In the genomic region with DNA sequence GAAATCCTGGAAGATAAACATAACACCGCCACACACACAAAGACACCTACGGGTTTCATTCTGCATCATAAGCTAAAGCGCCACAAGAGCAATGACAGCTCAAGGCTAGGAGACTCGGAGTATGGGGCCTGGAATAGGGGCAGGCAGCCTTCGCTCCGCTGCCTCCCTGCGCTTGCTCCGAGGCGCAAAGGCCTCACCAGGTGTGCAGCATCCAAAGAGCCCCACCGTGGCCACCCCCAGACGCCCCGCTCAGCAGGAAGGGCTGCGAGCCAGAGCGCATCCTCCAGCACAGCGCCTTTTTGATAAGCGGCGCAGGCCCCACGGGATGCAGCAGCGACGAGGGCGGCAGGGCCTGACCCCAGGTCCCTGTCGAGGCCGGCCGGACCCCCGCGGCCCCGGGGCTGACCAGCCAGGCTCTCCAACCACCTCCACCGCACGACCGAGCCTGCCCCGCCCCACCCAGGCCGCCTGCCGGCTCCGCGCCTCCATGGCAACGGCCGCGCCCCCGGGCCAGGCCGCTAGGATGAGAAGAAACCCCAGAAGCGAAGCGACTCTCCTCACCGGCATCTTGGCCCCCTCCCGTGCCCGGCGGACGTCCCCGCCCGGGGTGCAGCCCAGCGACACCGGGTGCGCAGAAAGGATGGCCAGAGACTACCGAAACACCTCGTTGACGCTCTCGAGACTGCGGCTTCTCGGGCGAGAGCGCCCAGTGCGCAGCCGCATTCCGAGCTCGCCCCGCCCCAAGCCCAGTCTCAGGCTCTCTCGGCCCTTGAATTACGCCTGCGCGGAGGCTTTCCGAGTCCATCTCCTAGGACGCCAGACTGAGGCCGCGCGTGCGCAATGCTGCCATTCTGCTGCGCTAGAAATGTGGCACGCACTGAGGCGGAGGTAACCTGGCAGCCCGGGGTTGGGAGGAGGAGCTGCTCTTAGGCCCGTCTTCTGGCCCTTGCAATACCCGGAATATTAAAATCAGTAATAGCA, we compare ENCODE assay signal across 1 cellular context.
TF ChIP-seq lines count a peak whose summit lies in the region.

A gene (minus strand): TSS at position 694 of the 981 bp plus-strand sequence. CDS start 127 bp downstream, at position 567.

TF ChIP-seq in K562, 482 proteins besides CTCF, POLR2A, EP300 and RAD21 (continued from another document and continues in another):
- TF ChIP-seq, protein P1, sequence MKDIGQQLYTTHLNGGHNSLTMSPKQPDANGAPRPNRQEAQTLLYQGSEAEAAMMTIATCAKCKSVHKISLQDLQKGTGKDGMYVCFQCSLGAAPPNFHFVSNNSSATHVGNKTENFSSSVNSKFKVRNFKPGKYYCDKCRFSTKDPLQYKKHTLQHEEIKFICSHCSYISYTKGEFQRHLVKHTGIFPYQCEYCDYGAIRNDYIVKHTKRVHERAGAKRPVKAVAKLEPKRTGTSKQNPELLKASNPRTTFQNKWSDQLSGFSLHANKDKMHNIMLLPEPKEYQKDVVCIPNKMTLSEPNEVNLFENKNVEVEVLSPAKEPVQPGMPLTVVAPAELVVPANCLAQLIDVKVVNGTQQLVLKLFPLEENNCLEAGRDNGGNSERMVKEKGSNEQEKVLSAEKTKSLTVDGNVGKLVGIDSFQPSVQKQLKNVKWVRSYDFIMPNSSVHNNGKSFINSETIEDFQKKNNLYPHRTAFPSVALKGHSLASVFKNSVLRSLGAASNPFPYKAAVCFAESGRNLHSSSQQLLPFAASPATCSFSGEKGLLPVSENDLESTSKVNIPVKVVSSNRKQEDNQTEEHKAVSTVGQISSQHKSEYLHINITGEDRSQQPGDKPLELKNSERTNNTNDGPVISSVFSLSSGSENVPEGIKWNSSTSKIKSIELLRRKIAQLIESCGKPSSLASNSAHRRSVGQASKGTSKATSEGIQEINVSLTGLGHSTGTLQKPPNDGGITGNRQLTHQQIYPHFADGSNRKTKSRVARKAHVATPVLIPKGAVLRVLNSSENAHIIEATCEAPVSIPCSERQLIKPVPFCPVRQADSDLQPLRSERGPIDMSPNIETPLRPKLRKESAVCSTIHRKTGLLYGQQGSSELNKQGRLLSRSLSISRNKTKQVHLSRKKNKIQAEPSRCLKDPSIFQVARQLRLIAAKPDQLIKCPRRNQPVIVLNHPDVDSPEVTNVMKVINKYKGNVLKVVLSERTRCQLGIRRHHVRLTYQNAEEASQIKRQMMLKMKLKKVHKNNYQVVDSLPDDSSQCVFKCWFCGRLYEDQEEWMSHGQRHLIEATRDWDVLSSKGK (CRISPR knock-in tag; IDR thresholded peaks at IDR 0.05) = no peak
- TF ChIP-seq ZNF583 (CRISPR knock-in tag; IDR thresholded peaks at IDR 0.05) = no peak
- no peak for TF ChIP-seq TCF3 (CRISPR knock-in tag; IDR thresholded peaks at IDR 0.05)
- TF ChIP-seq KDM5B (IDR thresholded peaks at IDR 0.05; ENCODE audit: insufficient replicate concordance, low read depth, low read length) = peak; percentile 32
- TF ChIP-seq HMGN3 (IDR thresholded peaks at IDR 0.05; ENCODE audit: borderline replicate concordance, extremely low read depth, insufficient read length, low read depth, low read length) = peak; percentile 70
- peak; percentile 36; the same call in 1 of the 2 replicates for TF ChIP-seq ZEB2 (IDR thresholded peaks at IDR 0.05)
- TF ChIP-seq BMI1 (IDR thresholded peaks at IDR 0.05; ENCODE audit: low read length) = no peak
- TF ChIP-seq HMG20A (CRISPR knock-in tag; conservative IDR thresholded peaks at IDR 0.05) = no peak
- no peak for TF ChIP-seq ATF1 (CRISPR knock-in tag; IDR thresholded peaks at IDR 0.05)
- no peak for TF ChIP-seq ATF1 (tag; IDR thresholded peaks at IDR 0.05)
- no peak for TF ChIP-seq ZNF316 (IDR thresholded peaks at IDR 0.05)
- TF ChIP-seq, protein P2, sequence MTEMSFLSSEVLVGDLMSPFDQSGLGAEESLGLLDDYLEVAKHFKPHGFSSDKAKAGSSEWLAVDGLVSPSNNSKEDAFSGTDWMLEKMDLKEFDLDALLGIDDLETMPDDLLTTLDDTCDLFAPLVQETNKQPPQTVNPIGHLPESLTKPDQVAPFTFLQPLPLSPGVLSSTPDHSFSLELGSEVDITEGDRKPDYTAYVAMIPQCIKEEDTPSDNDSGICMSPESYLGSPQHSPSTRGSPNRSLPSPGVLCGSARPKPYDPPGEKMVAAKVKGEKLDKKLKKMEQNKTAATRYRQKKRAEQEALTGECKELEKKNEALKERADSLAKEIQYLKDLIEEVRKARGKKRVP (CRISPR knock-in tag; IDR thresholded peaks at IDR 0.05) = no peak
- no peak for TF ChIP-seq SMARCB1 (IDR thresholded peaks at IDR 0.05; ENCODE audit: insufficient read length, low read depth)
- TF ChIP-seq ARID2 (IDR thresholded peaks at IDR 0.05) = no peak
- TF ChIP-seq PTRF (tag; IDR thresholded peaks at IDR 0.05) = no peak
- peak; percentile 94 for TF ChIP-seq RBBP5 (IDR thresholded peaks at IDR 0.05; ENCODE audit: borderline replicate concordance, insufficient read depth, low read length, poor library complexity, severe bottlenecking)
- TF ChIP-seq ZNF253 (CRISPR knock-in tag; conservative IDR thresholded peaks at IDR 0.05) = no peak
- TF ChIP-seq ZNF707 (CRISPR knock-in tag; conservative IDR thresholded peaks at IDR 0.05) = no peak
- TF ChIP-seq, protein P3, sequence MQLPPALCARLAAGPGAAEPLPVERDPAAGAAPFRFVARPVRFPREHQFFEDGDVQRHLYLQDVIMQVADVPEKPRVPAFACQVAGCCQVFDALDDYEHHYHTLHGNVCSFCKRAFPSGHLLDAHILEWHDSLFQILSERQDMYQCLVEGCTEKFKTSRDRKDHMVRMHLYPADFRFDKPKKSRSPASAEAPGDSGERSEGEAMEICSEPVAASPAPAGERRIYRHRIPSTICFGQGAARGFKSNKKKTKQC (CRISPR knock-in tag; IDR thresholded peaks at IDR 0.05) = peak; percentile 76
- TF ChIP-seq SNRNP70 (optimal IDR thresholded peaks at IDR 0.05; ENCODE audit: low read depth, low read length) = no peak
- TF ChIP-seq, protein P4, sequence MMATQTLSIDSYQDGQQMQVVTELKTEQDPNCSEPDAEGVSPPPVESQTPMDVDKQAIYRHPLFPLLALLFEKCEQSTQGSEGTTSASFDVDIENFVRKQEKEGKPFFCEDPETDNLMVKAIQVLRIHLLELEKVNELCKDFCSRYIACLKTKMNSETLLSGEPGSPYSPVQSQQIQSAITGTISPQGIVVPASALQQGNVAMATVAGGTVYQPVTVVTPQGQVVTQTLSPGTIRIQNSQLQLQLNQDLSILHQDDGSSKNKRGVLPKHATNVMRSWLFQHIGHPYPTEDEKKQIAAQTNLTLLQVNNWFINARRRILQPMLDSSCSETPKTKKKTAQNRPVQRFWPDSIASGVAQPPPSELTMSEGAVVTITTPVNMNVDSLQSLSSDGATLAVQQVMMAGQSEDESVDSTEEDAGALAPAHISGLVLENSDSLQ (IDR thresholded peaks at IDR 0.05) = no peak; the same call in 1 of the 2 replicates
- no peak for TF ChIP-seq RBM25 (IDR thresholded peaks at IDR 0.05; ENCODE audit: low read depth, low read length, severe bottlenecking)
- TF ChIP-seq MBD2 (IDR thresholded peaks at IDR 0.05; ENCODE audit: borderline replicate concordance, low read depth) = no peak
- peak; percentile 34 for TF ChIP-seq FUS (optimal IDR thresholded peaks at IDR 0.05; ENCODE audit: low read depth, low read length)
- no peak for TF ChIP-seq ZNF41 (CRISPR knock-in tag; conservative IDR thresholded peaks at IDR 0.05)
- TF ChIP-seq HDAC2 (IDR thresholded peaks at IDR 0.05) = 0 out of 2 replicates have a peak, but pooled peaks have one; percentile 35
- TF ChIP-seq TRIM28 (IDR thresholded peaks at IDR 0.05) = no peak
- no peak for TF ChIP-seq MEF2A (IDR thresholded peaks at IDR 0.05; ENCODE audit: control insufficient read depth, low read depth, low read length)
- peak in 1 of 2 experiments; percentile 58; a peak in 1 of 4 replicates for TF ChIP-seq FOXA3 (CRISPR knock-in tag; conservative IDR thresholded peaks at IDR 0.05 in 1 of 2, IDR thresholded peaks at IDR 0.05 in 1 of 2)
- TF ChIP-seq, protein P5, sequence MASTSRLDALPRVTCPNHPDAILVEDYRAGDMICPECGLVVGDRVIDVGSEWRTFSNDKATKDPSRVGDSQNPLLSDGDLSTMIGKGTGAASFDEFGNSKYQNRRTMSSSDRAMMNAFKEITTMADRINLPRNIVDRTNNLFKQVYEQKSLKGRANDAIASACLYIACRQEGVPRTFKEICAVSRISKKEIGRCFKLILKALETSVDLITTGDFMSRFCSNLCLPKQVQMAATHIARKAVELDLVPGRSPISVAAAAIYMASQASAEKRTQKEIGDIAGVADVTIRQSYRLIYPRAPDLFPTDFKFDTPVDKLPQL (IDR thresholded peaks at IDR 0.05; ENCODE audit: extremely low read depth, insufficient read length) = no peak
- TF ChIP-seq, protein P6, sequence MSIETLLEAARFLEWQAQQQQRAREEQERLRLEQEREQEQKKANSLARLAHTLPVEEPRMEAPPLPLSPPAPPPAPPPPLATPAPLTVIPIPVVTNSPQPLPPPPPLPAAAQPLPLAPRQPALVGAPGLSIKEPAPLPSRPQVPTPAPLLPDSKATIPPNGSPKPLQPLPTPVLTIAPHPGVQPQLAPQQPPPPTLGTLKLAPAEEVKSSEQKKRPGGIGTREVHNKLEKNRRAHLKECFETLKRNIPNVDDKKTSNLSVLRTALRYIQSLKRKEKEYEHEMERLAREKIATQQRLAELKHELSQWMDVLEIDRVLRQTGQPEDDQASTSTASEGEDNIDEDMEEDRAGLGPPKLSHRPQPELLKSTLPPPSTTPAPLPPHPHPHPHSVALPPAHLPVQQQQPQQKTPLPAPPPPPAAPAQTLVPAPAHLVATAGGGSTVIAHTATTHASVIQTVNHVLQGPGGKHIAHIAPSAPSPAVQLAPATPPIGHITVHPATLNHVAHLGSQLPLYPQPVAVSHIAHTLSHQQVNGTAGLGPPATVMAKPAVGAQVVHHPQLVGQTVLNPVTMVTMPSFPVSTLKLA (conservative IDR thresholded peaks at IDR 0.05) = peak in 1 of 2 experiments; percentile 69; a peak in 2 of 4 replicates
- TF ChIP-seq ERF (CRISPR knock-in tag; IDR thresholded peaks at IDR 0.05) = no peak
- peak; percentile 34; the same call in 1 of the 2 replicates for TF ChIP-seq SUPT5H (IDR thresholded peaks at IDR 0.05)
- no peak for TF ChIP-seq ZNF165 (CRISPR knock-in tag; IDR thresholded peaks at IDR 0.05; ENCODE audit: borderline replicate concordance)
- TF ChIP-seq HNRNPL (IDR thresholded peaks at IDR 0.05; ENCODE audit: low read depth, low read length) = no peak; the same call in 1 of the 2 replicates
- TF ChIP-seq, protein P7, sequence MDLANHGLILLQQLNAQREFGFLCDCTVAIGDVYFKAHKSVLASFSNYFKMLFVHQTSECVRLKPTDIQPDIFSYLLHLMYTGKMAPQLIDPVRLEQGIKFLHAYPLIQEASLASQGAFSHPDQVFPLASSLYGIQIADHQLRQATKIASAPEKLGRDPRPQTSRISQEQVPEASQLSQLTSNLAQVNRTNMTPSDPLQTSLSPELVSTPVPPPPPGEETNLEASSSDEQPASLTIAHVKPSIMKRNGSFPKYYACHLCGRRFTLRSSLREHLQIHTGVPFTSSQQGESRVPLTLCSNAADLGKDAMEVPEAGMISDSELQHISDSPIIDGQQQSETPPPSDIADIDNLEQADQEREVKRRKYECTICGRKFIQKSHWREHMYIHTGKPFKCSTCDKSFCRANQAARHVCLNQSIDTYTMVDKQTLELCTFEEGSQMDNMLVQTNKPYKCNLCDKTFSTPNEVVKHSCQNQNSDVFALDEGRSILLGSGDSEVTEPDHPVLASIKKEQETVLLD (IDR thresholded peaks at IDR 0.05) = peak; percentile 98
- no peak for TF ChIP-seq ETV5 (CRISPR knock-in tag; IDR thresholded peaks at IDR 0.05; ENCODE audit: low read depth)
- TF ChIP-seq PHF8 (IDR thresholded peaks at IDR 0.05; ENCODE audit: borderline replicate concordance, low read length) = peak; percentile 76; the same call in 1 of the 2 replicates
- no peak for TF ChIP-seq SPI1 (IDR thresholded peaks at IDR 0.05; ENCODE audit: borderline replicate concordance, low read depth, low read length)
- no peak for TF ChIP-seq BRD9 (IDR thresholded peaks at IDR 0.05; ENCODE audit: low read depth, partially characterized antibody)
- TF ChIP-seq, protein P8, sequence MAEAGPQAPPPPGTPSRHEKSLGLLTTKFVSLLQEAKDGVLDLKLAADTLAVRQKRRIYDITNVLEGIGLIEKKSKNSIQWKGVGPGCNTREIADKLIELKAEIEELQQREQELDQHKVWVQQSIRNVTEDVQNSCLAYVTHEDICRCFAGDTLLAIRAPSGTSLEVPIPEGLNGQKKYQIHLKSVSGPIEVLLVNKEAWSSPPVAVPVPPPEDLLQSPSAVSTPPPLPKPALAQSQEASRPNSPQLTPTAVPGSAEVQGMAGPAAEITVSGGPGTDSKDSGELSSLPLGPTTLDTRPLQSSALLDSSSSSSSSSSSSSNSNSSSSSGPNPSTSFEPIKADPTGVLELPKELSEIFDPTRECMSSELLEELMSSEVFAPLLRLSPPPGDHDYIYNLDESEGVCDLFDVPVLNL (CRISPR knock-in tag; IDR thresholded peaks at IDR 0.05; ENCODE audit: low read depth) = peak; percentile 23; the same call in 1 of the 2 replicates
- peak; percentile 24; the same call in 1 of the 2 replicates for TF ChIP-seq FOXJ2 (tag; IDR thresholded peaks at IDR 0.05)
- no peak for TF ChIP-seq KAT2B (IDR thresholded peaks at IDR 0.05; ENCODE audit: low read depth, low read length)
- peak; percentile 70 for TF ChIP-seq CHD2 (IDR thresholded peaks at IDR 0.05; ENCODE audit: low read depth, low read length)
- TF ChIP-seq BACH1 (tag; IDR thresholded peaks at IDR 0.05) = no peak
- 0 out of 2 replicates have a peak, but pooled peaks have one; percentile 60 for TF ChIP-seq KDM2B (CRISPR knock-in tag; IDR thresholded peaks at IDR 0.05)
- no peak for TF ChIP-seq TSC22D4 (tag; IDR thresholded peaks at IDR 0.05)
- 0 out of 2 replicates have a peak, but pooled peaks have one; percentile 32 for TF ChIP-seq DMBX1 (CRISPR knock-in tag; IDR thresholded peaks at IDR 0.05; ENCODE audit: borderline replicate concordance)
- peak; percentile 35 for TF ChIP-seq EGR1 (conservative IDR thresholded peaks at IDR 0.05)
- peak; percentile 55; the same call in 1 of the 2 replicates for TF ChIP-seq TGIF2 (CRISPR knock-in tag; IDR thresholded peaks at IDR 0.05)
- no peak for TF ChIP-seq EZH2 (IDR thresholded peaks at IDR 0.05; ENCODE audit: borderline replicate concordance, low read depth, low read length)
- TF ChIP-seq HDAC1 (IDR thresholded peaks at IDR 0.05) = peak in 1 of 2 experiments; percentile 87; a peak in 1 of 4 replicates
- TF ChIP-seq ZNF444 (CRISPR knock-in tag; IDR thresholded peaks at IDR 0.05) = no peak
- TF ChIP-seq ZNF696 (CRISPR knock-in tag; conservative IDR thresholded peaks at IDR 0.05) = no peak
- TF ChIP-seq SP1 (CRISPR knock-in tag; IDR thresholded peaks at IDR 0.05) = peak; percentile 66; the same call in 1 of the 2 replicates
- TF ChIP-seq PPARD (CRISPR knock-in tag; IDR thresholded peaks at IDR 0.05) = no peak
- no peak for TF ChIP-seq U2AF2 (optimal IDR thresholded peaks at IDR 0.05; ENCODE audit: low read depth, low read length)
- no peak for TF ChIP-seq TFAM (CRISPR knock-in tag; conservative IDR thresholded peaks at IDR 0.05)
- TF ChIP-seq, protein P9, sequence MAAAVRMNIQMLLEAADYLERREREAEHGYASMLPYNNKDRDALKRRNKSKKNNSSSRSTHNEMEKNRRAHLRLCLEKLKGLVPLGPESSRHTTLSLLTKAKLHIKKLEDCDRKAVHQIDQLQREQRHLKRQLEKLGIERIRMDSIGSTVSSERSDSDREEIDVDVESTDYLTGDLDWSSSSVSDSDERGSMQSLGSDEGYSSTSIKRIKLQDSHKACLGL (CRISPR knock-in tag; IDR thresholded peaks at IDR 0.05; ENCODE audit: borderline replicate concordance, poor library complexity, severe bottlenecking) = no peak
- no peak for TF ChIP-seq ELF1 (tag; IDR thresholded peaks at IDR 0.05)
- no peak for TF ChIP-seq SNIP1 (IDR thresholded peaks at IDR 0.05; ENCODE audit: low read depth)
- no peak for TF ChIP-seq CHD1 (IDR thresholded peaks at IDR 0.05; ENCODE audit: low read length)
- no peak for TF ChIP-seq CSDE1 (IDR thresholded peaks at IDR 0.05)
- TF ChIP-seq RHOXF2B (CRISPR knock-in tag; conservative IDR thresholded peaks at IDR 0.05) = no peak
